In the genomic region with DNA sequence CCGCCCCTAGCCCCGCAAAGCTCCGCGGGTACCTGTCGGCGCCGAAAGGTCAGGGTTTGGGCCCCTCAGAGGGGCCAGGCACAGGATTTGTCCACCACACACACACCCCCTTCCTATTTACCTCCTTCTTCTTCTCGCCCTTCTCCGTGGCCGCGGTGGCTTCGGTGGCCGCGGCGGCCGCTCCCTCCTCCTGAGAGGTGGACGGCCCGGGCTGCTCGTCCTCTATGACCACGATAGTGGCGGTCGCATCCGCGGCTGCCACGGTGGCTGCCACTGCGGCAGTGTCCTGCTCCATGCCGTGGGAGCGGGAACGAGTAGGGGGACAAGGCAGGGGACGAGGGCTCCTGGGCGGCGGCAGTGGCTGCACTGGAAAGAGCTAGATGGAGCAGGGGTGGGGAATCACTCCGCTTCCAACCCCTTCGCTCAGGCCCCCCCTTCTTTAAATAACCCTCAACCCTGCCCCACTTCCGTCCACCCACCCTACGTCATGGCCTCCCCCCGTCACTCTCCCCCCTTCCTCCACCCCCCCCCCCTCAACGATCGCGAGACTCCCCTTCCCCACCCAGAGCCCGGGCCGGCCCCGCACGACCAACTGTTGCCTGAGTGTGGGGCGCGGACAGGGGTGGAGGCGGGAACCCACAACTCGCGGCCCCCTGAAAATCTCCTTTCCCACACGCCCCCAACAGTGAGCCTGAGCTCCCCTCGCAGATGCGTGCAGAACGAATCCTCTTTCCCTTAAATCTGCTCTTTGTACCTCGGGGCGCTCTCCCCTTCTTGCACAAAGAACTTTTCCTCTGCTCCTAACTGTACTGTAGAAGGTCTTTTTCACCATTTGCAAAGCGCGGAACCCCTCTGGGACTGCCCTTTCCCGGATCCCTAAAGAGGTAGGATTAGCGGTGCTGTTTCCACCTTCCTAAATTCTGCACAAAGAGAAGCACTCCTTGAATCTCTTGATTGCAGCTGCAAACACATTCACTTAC, we compare ENCODE assay signal across 1 cellular context.
TF ChIP-seq lines count a peak whose summit lies in the region.

A gene with protein sequence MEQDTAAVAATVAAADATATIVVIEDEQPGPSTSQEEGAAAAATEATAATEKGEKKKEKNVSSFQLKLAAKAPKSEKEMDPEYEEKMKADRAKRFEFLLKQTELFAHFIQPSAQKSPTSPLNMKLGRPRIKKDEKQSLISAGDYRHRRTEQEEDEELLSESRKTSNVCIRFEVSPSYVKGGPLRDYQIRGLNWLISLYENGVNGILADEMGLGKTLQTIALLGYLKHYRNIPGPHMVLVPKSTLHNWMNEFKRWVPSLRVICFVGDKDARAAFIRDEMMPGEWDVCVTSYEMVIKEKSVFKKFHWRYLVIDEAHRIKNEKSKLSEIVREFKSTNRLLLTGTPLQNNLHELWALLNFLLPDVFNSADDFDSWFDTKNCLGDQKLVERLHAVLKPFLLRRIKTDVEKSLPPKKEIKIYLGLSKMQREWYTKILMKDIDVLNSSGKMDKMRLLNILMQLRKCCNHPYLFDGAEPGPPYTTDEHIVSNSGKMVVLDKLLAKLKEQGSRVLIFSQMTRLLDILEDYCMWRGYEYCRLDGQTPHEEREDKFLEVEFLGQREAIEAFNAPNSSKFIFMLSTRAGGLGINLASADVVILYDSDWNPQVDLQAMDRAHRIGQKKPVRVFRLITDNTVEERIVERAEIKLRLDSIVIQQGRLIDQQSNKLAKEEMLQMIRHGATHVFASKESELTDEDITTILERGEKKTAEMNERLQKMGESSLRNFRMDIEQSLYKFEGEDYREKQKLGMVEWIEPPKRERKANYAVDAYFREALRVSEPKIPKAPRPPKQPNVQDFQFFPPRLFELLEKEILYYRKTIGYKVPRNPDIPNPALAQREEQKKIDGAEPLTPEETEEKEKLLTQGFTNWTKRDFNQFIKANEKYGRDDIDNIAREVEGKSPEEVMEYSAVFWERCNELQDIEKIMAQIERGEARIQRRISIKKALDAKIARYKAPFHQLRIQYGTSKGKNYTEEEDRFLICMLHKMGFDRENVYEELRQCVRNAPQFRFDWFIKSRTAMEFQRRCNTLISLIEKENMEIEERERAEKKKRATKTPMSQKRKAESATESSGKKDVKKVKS (minus strand): TSS at position 415 of the 980 bp plus-strand sequence. CDS start 120 bp downstream, at position 295.

TF ChIP-seq in HepG2, 621 proteins besides CTCF, POLR2A, EP300 and RAD21 (continued from another document and continues in another):
- TF ChIP-seq NFKB2 (CRISPR knock-in tag; IDR thresholded peaks at IDR 0.05; ENCODE audit: borderline replicate concordance) (peak; percentile 62; the same call in 1 of the 2 replicates), MTA1 (CRISPR knock-in tag; IDR thresholded peaks at IDR 0.05; ENCODE audit: borderline replicate concordance) (no peak), ZNF550 (CRISPR knock-in tag; IDR thresholded peaks at IDR 0.05; ENCODE audit: borderline replicate concordance) (no peak), NR2F1 (CRISPR knock-in tag; IDR thresholded peaks at IDR 0.05) (no peak), ETV5 (CRISPR knock-in tag; IDR thresholded peaks at IDR 0.05; ENCODE audit: borderline replicate concordance) (peak; percentile 44; the same call in 1 of the 2 replicates), SRSF1 (optimal IDR thresholded peaks at IDR 0.05; ENCODE audit: low read depth, low read length) (no peak), ZNF879 (CRISPR knock-in tag; IDR thresholded peaks at IDR 0.05) (no peak), DNMT3B (CRISPR knock-in tag; conservative IDR thresholded peaks at IDR 0.05) (no peak), NCOA1 (CRISPR knock-in tag; IDR thresholded peaks at IDR 0.05) (no peak), ZBTB1 (CRISPR knock-in tag; IDR thresholded peaks at IDR 0.05; ENCODE audit: borderline replicate concordance) (no peak), TSC22D2 (CRISPR knock-in tag; IDR thresholded peaks at IDR 0.05; ENCODE audit: borderline replicate concordance) (no peak), RXRB (CRISPR knock-in tag; IDR thresholded peaks at IDR 0.05; ENCODE audit: borderline replicate concordance) (0 out of 2 replicates have a peak, but pooled peaks have one; percentile 18), PHF5A (CRISPR knock-in tag; IDR thresholded peaks at IDR 0.05; ENCODE audit: low read depth, unreplicated experiment) (no peak), ZNF615 (CRISPR knock-in tag; IDR thresholded peaks at IDR 0.05; ENCODE audit: borderline replicate concordance) (0 out of 2 replicates have a peak, but pooled peaks have one; percentile 59)
- TF ChIP-seq, protein P1, sequence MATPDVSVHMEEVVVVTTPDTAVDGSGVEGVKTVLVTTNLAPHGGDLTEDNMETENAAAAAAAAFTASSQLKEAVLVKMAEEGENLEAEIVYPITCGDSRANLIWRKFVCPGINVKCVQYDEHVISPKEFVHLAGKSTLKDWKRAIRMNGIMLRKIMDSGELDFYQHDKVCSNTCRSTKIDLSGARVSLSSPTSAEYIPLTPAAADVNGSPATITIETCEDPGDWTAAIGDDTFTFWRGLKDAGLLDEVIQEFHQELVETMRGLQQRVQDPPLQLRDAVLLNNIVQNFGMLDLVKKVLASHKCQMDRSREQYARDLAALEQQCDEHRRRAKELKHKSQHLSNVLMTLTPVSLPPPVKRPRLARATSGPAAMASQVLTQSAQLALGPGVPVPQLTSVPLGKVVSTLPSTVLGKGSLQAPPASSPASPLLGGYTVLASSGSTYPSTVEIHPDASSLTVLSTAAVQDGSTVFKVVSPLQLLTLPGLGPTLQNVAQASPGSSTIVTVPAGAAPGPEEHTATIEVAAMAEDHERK (CRISPR knock-in tag; IDR thresholded peaks at IDR 0.05; ENCODE audit: low read depth): no peak
- TF ChIP-seq, protein P2, sequence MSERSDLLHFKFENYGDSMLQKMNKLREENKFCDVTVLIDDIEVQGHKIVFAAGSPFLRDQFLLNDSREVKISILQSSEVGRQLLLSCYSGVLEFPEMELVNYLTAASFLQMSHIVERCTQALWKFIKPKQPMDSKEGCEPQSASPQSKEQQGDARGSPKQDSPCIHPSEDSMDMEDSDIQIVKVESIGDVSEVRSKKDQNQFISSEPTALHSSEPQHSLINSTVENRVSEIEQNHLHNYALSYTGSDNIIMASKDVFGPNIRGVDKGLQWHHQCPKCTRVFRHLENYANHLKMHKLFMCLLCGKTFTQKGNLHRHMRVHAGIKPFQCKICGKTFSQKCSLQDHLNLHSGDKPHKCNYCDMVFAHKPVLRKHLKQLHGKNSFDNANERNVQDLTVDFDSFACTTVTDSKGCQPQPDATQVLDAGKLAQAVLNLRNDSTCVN (CRISPR knock-in tag; IDR thresholded peaks at IDR 0.05; ENCODE audit: borderline replicate concordance): no peak
- TF ChIP-seq, protein P3, sequence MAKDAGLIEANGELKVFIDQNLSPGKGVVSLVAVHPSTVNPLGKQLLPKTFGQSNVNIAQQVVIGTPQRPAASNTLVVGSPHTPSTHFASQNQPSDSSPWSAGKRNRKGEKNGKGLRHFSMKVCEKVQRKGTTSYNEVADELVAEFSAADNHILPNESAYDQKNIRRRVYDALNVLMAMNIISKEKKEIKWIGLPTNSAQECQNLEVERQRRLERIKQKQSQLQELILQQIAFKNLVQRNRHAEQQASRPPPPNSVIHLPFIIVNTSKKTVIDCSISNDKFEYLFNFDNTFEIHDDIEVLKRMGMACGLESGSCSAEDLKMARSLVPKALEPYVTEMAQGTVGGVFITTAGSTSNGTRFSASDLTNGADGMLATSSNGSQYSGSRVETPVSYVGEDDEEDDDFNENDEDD (CRISPR knock-in tag; IDR thresholded peaks at IDR 0.05; ENCODE audit: borderline replicate concordance): no peak
- TF ChIP-seq, protein P4, sequence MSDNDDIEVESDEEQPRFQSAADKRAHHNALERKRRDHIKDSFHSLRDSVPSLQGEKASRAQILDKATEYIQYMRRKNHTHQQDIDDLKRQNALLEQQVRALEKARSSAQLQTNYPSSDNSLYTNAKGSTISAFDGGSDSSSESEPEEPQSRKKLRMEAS (IDR thresholded peaks at IDR 0.05): 0 out of 2 replicates have a peak, but pooled peaks have one; percentile 11
- TF ChIP-seq, protein P5, sequence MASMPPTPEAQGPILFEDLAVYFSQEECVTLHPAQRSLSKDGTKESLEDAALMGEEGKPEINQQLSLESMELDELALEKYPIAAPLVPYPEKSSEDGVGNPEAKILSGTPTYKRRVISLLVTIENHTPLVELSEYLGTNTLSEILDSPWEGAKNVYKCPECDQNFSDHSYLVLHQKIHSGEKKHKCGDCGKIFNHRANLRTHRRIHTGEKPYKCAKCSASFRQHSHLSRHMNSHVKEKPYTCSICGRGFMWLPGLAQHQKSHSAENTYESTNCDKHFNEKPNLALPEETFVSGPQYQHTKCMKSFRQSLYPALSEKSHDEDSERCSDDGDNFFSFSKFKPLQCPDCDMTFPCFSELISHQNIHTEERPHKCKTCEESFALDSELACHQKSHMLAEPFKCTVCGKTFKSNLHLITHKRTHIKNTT (CRISPR knock-in tag; IDR thresholded peaks at IDR 0.05): no peak
- TF ChIP-seq, protein P6, sequence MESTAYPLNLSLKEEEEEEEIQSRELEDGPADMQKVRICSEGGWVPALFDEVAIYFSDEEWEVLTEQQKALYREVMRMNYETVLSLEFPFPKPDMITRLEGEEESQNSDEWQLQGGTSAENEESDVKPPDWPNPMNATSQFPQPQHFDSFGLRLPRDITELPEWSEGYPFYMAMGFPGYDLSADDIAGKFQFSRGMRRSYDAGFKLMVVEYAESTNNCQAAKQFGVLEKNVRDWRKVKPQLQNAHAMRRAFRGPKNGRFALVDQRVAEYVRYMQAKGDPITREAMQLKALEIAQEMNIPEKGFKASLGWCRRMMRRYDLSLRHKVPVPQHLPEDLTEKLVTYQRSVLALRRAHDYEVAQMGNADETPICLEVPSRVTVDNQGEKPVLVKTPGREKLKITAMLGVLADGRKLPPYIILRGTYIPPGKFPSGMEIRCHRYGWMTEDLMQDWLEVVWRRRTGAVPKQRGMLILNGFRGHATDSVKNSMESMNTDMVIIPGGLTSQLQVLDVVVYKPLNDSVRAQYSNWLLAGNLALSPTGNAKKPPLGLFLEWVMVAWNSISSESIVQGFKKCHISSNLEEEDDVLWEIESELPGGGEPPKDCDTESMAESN (CRISPR knock-in tag; conservative IDR thresholded peaks at IDR 0.05): no peak
- TF ChIP-seq, protein P7, sequence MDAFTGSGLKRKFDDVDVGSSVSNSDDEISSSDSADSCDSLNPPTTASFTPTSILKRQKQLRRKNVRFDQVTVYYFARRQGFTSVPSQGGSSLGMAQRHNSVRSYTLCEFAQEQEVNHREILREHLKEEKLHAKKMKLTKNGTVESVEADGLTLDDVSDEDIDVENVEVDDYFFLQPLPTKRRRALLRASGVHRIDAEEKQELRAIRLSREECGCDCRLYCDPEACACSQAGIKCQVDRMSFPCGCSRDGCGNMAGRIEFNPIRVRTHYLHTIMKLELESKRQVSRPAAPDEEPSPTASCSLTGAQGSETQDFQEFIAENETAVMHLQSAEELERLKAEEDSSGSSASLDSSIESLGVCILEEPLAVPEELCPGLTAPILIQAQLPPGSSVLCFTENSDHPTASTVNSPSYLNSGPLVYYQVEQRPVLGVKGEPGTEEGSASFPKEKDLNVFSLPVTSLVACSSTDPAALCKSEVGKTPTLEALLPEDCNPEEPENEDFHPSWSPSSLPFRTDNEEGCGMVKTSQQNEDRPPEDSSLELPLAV (CRISPR knock-in tag; conservative IDR thresholded peaks at IDR 0.05; ENCODE audit: low read depth): no peak
- TF ChIP-seq, protein P8, sequence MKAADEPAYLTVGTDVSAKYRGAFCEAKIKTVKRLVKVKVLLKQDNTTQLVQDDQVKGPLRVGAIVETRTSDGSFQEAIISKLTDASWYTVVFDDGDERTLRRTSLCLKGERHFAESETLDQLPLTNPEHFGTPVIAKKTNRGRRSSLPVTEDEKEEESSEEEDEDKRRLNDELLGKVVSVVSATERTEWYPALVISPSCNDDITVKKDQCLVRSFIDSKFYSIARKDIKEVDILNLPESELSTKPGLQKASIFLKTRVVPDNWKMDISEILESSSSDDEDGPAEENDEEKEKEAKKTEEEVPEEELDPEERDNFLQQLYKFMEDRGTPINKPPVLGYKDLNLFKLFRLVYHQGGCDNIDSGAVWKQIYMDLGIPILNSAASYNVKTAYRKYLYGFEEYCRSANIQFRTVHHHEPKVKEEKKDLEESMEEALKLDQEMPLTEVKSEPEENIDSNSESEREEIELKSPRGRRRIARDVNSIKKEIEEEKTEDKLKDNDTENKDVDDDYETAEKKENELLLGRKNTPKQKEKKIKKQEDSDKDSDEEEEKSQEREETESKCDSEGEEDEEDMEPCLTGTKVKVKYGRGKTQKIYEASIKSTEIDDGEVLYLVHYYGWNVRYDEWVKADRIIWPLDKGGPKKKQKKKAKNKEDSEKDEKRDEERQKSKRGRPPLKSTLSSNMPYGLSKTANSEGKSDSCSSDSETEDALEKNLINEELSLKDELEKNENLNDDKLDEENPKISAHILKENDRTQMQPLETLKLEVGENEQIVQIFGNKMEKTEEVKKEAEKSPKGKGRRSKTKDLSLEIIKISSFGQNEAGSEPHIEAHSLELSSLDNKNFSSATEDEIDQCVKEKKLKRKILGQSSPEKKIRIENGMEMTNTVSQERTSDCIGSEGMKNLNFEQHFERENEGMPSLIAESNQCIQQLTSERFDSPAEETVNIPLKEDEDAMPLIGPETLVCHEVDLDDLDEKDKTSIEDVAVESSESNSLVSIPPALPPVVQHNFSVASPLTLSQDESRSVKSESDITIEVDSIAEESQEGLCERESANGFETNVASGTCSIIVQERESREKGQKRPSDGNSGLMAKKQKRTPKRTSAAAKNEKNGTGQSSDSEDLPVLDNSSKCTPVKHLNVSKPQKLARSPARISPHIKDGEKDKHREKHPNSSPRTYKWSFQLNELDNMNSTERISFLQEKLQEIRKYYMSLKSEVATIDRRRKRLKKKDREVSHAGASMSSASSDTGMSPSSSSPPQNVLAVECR (CRISPR knock-in tag; IDR thresholded peaks at IDR 0.05; ENCODE audit: borderline replicate concordance): peak; percentile 74
- TF ChIP-seq, protein P9, sequence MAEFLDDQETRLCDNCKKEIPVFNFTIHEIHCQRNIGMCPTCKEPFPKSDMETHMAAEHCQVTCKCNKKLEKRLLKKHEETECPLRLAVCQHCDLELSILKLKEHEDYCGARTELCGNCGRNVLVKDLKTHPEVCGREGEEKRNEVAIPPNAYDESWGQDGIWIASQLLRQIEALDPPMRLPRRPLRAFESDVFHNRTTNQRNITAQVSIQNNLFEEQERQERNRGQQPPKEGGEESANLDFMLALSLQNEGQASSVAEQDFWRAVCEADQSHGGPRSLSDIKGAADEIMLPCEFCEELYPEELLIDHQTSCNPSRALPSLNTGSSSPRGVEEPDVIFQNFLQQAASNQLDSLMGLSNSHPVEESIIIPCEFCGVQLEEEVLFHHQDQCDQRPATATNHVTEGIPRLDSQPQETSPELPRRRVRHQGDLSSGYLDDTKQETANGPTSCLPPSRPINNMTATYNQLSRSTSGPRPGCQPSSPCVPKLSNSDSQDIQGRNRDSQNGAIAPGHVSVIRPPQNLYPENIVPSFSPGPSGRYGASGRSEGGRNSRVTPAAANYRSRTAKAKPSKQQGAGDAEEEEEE (CRISPR knock-in tag; IDR thresholded peaks at IDR 0.05; ENCODE audit: borderline replicate concordance): no peak
- TF ChIP-seq, protein P10, sequence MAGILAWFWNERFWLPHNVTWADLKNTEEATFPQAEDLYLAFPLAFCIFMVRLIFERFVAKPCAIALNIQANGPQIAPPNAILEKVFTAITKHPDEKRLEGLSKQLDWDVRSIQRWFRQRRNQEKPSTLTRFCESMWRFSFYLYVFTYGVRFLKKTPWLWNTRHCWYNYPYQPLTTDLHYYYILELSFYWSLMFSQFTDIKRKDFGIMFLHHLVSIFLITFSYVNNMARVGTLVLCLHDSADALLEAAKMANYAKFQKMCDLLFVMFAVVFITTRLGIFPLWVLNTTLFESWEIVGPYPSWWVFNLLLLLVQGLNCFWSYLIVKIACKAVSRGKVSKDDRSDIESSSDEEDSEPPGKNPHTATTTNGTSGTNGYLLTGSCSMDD (CRISPR knock-in tag; IDR thresholded peaks at IDR 0.05): no peak
